ENCODE assay signal across 20 cellular contexts in genomic region chr4:169628579-169628978, GRCh38.
"Had no signal": no experiment of that assay in that cellular context is flagged by ENCODE, and none has a peak within 500 bp of the region (broad histone marks: within the 10 kb centered on the region; RNA-seq: fewer than 3 reads in every experiment).

No MANE protein-coding gene starts in this region.

- H3K9me3 ChIP-seq: ascending aorta, breast epithelium, thyroid gland had no signal

- FAIRE-seq: endothelial cell of umbilical vein had no signal

- H3K4me1 ChIP-seq: ascending aorta, breast epithelium, thyroid gland had no signal

- H3K27me3 ChIP-seq: ascending aorta, breast epithelium, thyroid gland had no signal

- H3K4me3 ChIP-seq: ascending aorta, breast epithelium, thyroid gland had no signal

- DNase-seq: activated CD4-positive, alpha-beta memory T cell treated with anti-CD3 and anti-CD28 coated beads, Interleukin-2, amount 10 ng/mL, durations not matched to agents 7 days and 5 days; activated CD4-positive, alpha-beta T cell treated with anti-CD3 and anti-CD28 coated beads for 48 hours; activated CD4-positive, CD25-positive, alpha-beta regulatory T cell; activated CD8-positive, alpha-beta memory T cell treated with anti-CD3 and anti-CD28 coated beads, Interleukin-2, amount 10 ng/mL, durations not matched to agents 7 days and 5 days; activated naive CD4-positive, alpha-beta T cell treated with anti-CD3 and anti-CD28 coated beads, Interleukin-2, amount 10 ng/mL, durations not matched to agents 7 days and 5 days; effector CD8-positive, alpha-beta T cell; foreskin fibroblast; hypothalamus; islet precursor cell; midbrain; posterior cingulate gyrus; retina; stimulated activated CD4-positive, alpha-beta T cell treated with anti-CD3 and anti-CD28 coated beads, Interleukin-12 subunit alpha, Interleukin-12 subunit beta, amount 100 ng/mL, for 4 hours; stimulated activated CD4-positive, alpha-beta T cell treated with anti-CD3 and anti-CD28 coated beads, Interleukin-1b, Interleukin-23, amount 100 ng/mL, for 48 hours; stimulated activated naive CD4-positive, alpha-beta T cell treated with Interleukin-2 at 50 U/mL for 16 hours; T-helper 9 cell; thyroid gland had no signal

- H3K27ac ChIP-seq: ascending aorta, breast epithelium, thyroid gland had no signal

- H3K36me3 ChIP-seq: ascending aorta, breast epithelium, thyroid gland had no signal

- ATAC-seq: activated CD8-positive, alpha-beta memory T cell treated with anti-CD3 and anti-CD28 coated beads, Interleukin-2, amount 10 ng/mL, durations not matched to agents 7 days and 5 days had no signal
